ENCODE assay signal across 29 cellular contexts in genomic region chr4:174815282-174815681, GRCh38. TPM values are rescaled to one million over a fixed set of nuclear protein-coding genes. Genes with fewer than 3 reads are reported as not detected.
"Had no signal": no experiment of that assay in that cellular context is flagged by ENCODE, and none has a peak within 500 bp of the region (broad histone marks: within the 10 kb centered on the region; RNA-seq: fewer than 3 reads in every experiment).

No MANE protein-coding gene starts in this region.

- H3K9me3 Mint-ChIP-seq: stimulated activated effector memory CD8-positive, alpha-beta T cell treated with anti-CD3 and anti-CD28 coated beads, Interleukin-12 subunit alpha, Interleukin-12 subunit beta, amount 100 ng/mL, for 72 hours; type B pancreatic cell had no signal

- H3K36me3 Mint-ChIP-seq: stimulated activated effector memory CD8-positive, alpha-beta T cell treated with anti-CD3 and anti-CD28 coated beads, Interleukin-12 subunit alpha, Interleukin-12 subunit beta, amount 100 ng/mL, for 72 hours; stimulated activated memory B cell treated with anti-CD40 and anti-IgM and Interleukin-4, amounts not matched to agents 10 μg/mL and 1 μg/mL and 100 μg/mL, for 72 hours; stimulated activated naive B cell treated with anti-CD40 and anti-IgM and Interleukin-4, amounts not matched to agents 10 μg/mL and 1 μg/mL and 100 μg/mL, for 72 hours; type B pancreatic cell had no signal

- DNase-seq: stimulated activated CD4-positive, alpha-beta T cell treated with anti-CD3 and anti-CD28 coated beads, Interleukin-2, amount 100 ng/mL, for 48 hours; stimulated activated CD4-positive, alpha-beta T cell treated with anti-CD3 and anti-CD28 coated beads, Interleukin-4, amount 100 ng/mL, for 1 hour; stimulated activated CD4-positive, alpha-beta T cell treated with anti-CD3 and anti-CD28 coated beads, Interleukin-4, amount 100 ng/mL, for 24 hours; stimulated activated CD4-positive, alpha-beta T cell treated with anti-CD3 and anti-CD28 coated beads, Interleukin-4, amount 100 ng/mL, for 4 hours; stimulated activated CD8-positive, alpha-beta memory T cell treated with anti-CD3 and anti-CD28 coated beads, Interleukin-4, amount 100 ng/mL, for 48 hours; stimulated activated naive B cell treated with anti-CD40 and anti-IgM and Interleukin-4, amounts not matched to agents 10 μg/mL and 1 μg/mL and 100 μg/mL, for 72 hours; stimulated activated naive CD4-positive, alpha-beta T cell; stimulated activated naive CD4-positive, alpha-beta T cell treated with Interleukin-2 at 50 U/mL for 16 hours; stimulated activated naive CD8-positive, alpha-beta T cell treated with anti-CD3 and anti-CD28 coated beads, Interleukin-15, amount 100 ng/mL, for 72 hours; stimulated activated naive CD8-positive, alpha-beta T cell treated with anti-CD3 and anti-CD28 coated beads, Interleukin-15, Interleukin-2, amounts not matched to agents 100 U/mL and 50 U/mL, for 24 hours; stomach; substantia nigra; testis; thyroid gland; tibial artery; transverse colon; trophoblast cell; upper lobe of left lung; upper lobe of right lung; uterus had no signal

- H3K27me3 Mint-ChIP-seq: stimulated activated memory B cell treated with anti-CD40 and anti-IgM and Interleukin-4, amounts not matched to agents 10 μg/mL and 1 μg/mL and 100 μg/mL, for 72 hours; stimulated activated naive B cell treated with anti-CD40 and anti-IgM and Interleukin-4, amounts not matched to agents 10 μg/mL and 1 μg/mL and 100 μg/mL, for 72 hours; stimulated activated naive CD8-positive, alpha-beta T cell treated with anti-CD3 and anti-CD28 coated beads, Interleukin-15, amount 100 ng/mL, for 72 hours; stimulated activated naive CD8-positive, alpha-beta T cell treated with anti-CD3 and anti-CD28 coated beads, Interleukin-15, Interleukin-2, amounts not matched to agents 100 ng/mL and 50 ng/mL, for 24 hours; type B pancreatic cell had no signal

- H3K27ac Mint-ChIP-seq: stimulated activated effector memory CD8-positive, alpha-beta T cell treated with anti-CD3 and anti-CD28 coated beads, Interleukin-12 subunit alpha, Interleukin-12 subunit beta, amount 100 ng/mL, for 72 hours; stimulated activated memory B cell treated with anti-CD40 and anti-IgM and Interleukin-4, amounts not matched to agents 10 μg/mL and 1 μg/mL and 100 μg/mL, for 72 hours; stimulated activated naive B cell treated with anti-CD40 and anti-IgM and Interleukin-4, amounts not matched to agents 10 μg/mL and 1 μg/mL and 100 μg/mL, for 72 hours; stimulated activated naive CD8-positive, alpha-beta T cell treated with anti-CD3 and anti-CD28 coated beads, Interleukin-15, amount 100 ng/mL, for 72 hours; stimulated activated naive CD8-positive, alpha-beta T cell treated with anti-CD3 and anti-CD28 coated beads, Interleukin-15, Interleukin-2, amounts not matched to agents 100 ng/mL and 50 ng/mL, for 24 hours; type B pancreatic cell had no signal

- H3K4me1 Mint-ChIP-seq: stimulated activated effector memory CD8-positive, alpha-beta T cell treated with anti-CD3 and anti-CD28 coated beads, Interleukin-12 subunit alpha, Interleukin-12 subunit beta, amount 100 ng/mL, for 72 hours; stimulated activated naive B cell treated with anti-CD40 and anti-IgM and Interleukin-4, amounts not matched to agents 10 μg/mL and 1 μg/mL and 100 μg/mL, for 72 hours; stimulated activated naive CD8-positive, alpha-beta T cell treated with anti-CD3 and anti-CD28 coated beads, Interleukin-15, amount 100 ng/mL, for 72 hours had no signal

- ATAC-seq: stimulated activated effector memory CD8-positive, alpha-beta T cell treated with anti-CD3 and anti-CD28 coated beads, Interleukin-12 subunit alpha, Interleukin-12 subunit beta, amount 100 ng/mL, for 72 hours; stimulated activated memory B cell treated with anti-CD40 and anti-IgM and Interleukin-4, amounts not matched to agents 10 μg/mL and 1 μg/mL and 100 μg/mL, for 72 hours; stimulated activated naive B cell treated with anti-CD40 and anti-IgM and Interleukin-4, amounts not matched to agents 10 μg/mL and 1 μg/mL and 100 μg/mL, for 72 hours; stimulated activated naive CD8-positive, alpha-beta T cell treated with anti-CD3 and anti-CD28 coated beads, Interleukin-15, amount 100 ng/mL, for 72 hours; stimulated activated naive CD8-positive, alpha-beta T cell treated with anti-CD3 and anti-CD28 coated beads, Interleukin-15, Interleukin-2, amounts not matched to agents 100 U/mL and 50 U/mL, for 24 hours; upper lobe of right lung had no signal

- H3K4me3 Mint-ChIP-seq: stimulated activated effector memory CD8-positive, alpha-beta T cell treated with anti-CD3 and anti-CD28 coated beads, Interleukin-12 subunit alpha, Interleukin-12 subunit beta, amount 100 ng/mL, for 72 hours; stimulated activated memory B cell treated with anti-CD40 and anti-IgM and Interleukin-4, amounts not matched to agents 10 μg/mL and 1 μg/mL and 100 μg/mL, for 72 hours; stimulated activated naive B cell treated with anti-CD40 and anti-IgM and Interleukin-4, amounts not matched to agents 10 μg/mL and 1 μg/mL and 100 μg/mL, for 72 hours; stimulated activated naive CD8-positive, alpha-beta T cell treated with anti-CD3 and anti-CD28 coated beads, Interleukin-15, amount 100 ng/mL, for 72 hours; stimulated activated naive CD8-positive, alpha-beta T cell treated with anti-CD3 and anti-CD28 coated beads, Interleukin-15, Interleukin-2, amounts not matched to agents 100 ng/mL and 50 ng/mL, for 24 hours; type B pancreatic cell had no signal

RNA-seq across cellular contexts. Expression of gene GLRA3, which starts 13.8 kb away (rescaled TPM):
- total RNA-seq: suprapubic skin, thoracic aorta, thyroid gland, tibial nerve, transverse colon, upper lobe of right lung, ureter, vagina had no signal
